ENCODE assay signal across 21 cellular contexts in genomic region chr1:6243053-6243834, GRCh38. TPM values are rescaled to one million over a fixed set of nuclear protein-coding genes. Genes with fewer than 3 reads are reported as not detected.
"Had no signal": no experiment of that assay in that cellular context is flagged by ENCODE, and none has a peak within 500 bp of the region (broad histone marks: within the 10 kb centered on the region; RNA-seq: fewer than 3 reads in every experiment).

No MANE protein-coding gene starts in this region.

- H3K36me3 ChIP-seq: gastrocnemius medialis, heart left ventricle, right lobe of liver, tibial nerve had no signal

- DNase-seq: activated B cell treated with CpG ODN at 0.5 μM for 24 hours; activated CD4-positive, alpha-beta T cell treated with anti-CD3 and anti-CD28 coated beads, Interleukin-2, amount 10 ng/mL, durations not matched to agents 24 days and 14 days; activated naive CD4-positive, alpha-beta T cell; activated naive CD8-positive, alpha-beta T cell treated with anti-CD3 and anti-CD28 coated beads, Interleukin-2, amount 10 ng/mL, durations not matched to agents 7 days and 5 days; erythroblast; gastrocnemius medialis; heart left ventricle; left ventricle myocardium superior; mesendoderm; natural killer cell; stimulated activated CD4-positive, alpha-beta T cell treated with anti-CD3 and anti-CD28 coated beads, Interleukin-4, amount 100 ng/mL, for 4 hours; stimulated activated CD8-positive, alpha-beta memory T cell treated with anti-CD3 and anti-CD28 coated beads, Interleukin-4, amount 100 ng/mL, for 48 hours; stimulated activated naive CD4-positive, alpha-beta T cell treated with Interleukin-2 at 50 U/mL for 16 hours; T-helper 2 cell had no signal

- H3K4me3 Mint-ChIP-seq: activated B cell treated with CpG ODN at 0.5 μM for 24 hours; activated CD4-positive, alpha-beta T cell treated with anti-CD3 and anti-CD28 coated beads, Interleukin-2, amount 10 ng/mL, durations not matched to agents 24 days and 14 days; activated naive CD8-positive, alpha-beta T cell treated with anti-CD3 and anti-CD28 coated beads, Interleukin-2, amount 10 ng/mL, durations not matched to agents 7 days and 5 days; dendritic cell treated with granulocyte-macrophage colony-stimulating factor and Interleukin-4, amounts not matched to agents 40 ng/mL and 50 ng/mL, for 4 days; natural killer cell had no signal

- H3K36me3 Mint-ChIP-seq: activated naive CD8-positive, alpha-beta T cell treated with anti-CD3 and anti-CD28 coated beads, Interleukin-2, amount 10 ng/mL, durations not matched to agents 7 days and 5 days; natural killer cell had no signal

- ATAC-seq: gastrocnemius medialis, heart left ventricle, left ventricle myocardium superior, natural killer cell, psoas muscle, right lobe of liver had no signal

- H3K27ac ChIP-seq: gastrocnemius medialis, heart left ventricle, psoas muscle, right lobe of liver, tibial nerve had no signal

- H3K4me3 ChIP-seq: gastrocnemius medialis, psoas muscle, right lobe of liver had no signal

- H3K27ac Mint-ChIP-seq: activated B cell treated with CpG ODN at 0.5 μM for 24 hours; activated CD4-positive, alpha-beta T cell treated with anti-CD3 and anti-CD28 coated beads, Interleukin-2, amount 10 ng/mL, durations not matched to agents 24 days and 14 days; activated naive CD8-positive, alpha-beta T cell treated with anti-CD3 and anti-CD28 coated beads, Interleukin-2, amount 10 ng/mL, durations not matched to agents 7 days and 5 days; dendritic cell treated with granulocyte-macrophage colony-stimulating factor and Interleukin-4, amounts not matched to agents 40 ng/mL and 50 ng/mL, for 4 days; natural killer cell had no signal

- H3K9me3 ChIP-seq: gastrocnemius medialis, heart left ventricle, psoas muscle, right lobe of liver, tibial nerve had no signal

- H3K9me3 Mint-ChIP-seq: activated B cell treated with CpG ODN at 0.5 μM for 24 hours; activated CD4-positive, alpha-beta T cell treated with anti-CD3 and anti-CD28 coated beads, Interleukin-2, amount 10 ng/mL, durations not matched to agents 24 days and 14 days; activated naive CD8-positive, alpha-beta T cell treated with anti-CD3 and anti-CD28 coated beads, Interleukin-2, amount 10 ng/mL, durations not matched to agents 7 days and 5 days; dendritic cell treated with granulocyte-macrophage colony-stimulating factor and Interleukin-4, amounts not matched to agents 40 ng/mL and 50 ng/mL, for 4 days; natural killer cell had no signal

RNA-seq across cellular contexts. Expression of gene HES3, which starts 0.7 kb away (rescaled TPM):
- total RNA-seq: activated B cell treated with CpG ODN at 0.5 μM for 24 hours; activated CD4-positive, alpha-beta T cell treated with anti-CD3 and anti-CD28 coated beads, Interleukin-2, amount 10 ng/mL, durations not matched to agents 24 days and 14 days; activated naive CD8-positive, alpha-beta T cell treated with anti-CD3 and anti-CD28 coated beads, Interleukin-2, amount 10 ng/mL, durations not matched to agents 7 days and 5 days; gastrocnemius medialis; heart left ventricle; kidney epithelial cell; left ventricle myocardium superior; natural killer cell; omental fat pad; psoas muscle; right lobe of liver; smooth muscle cell; tibial nerve had no signal
- polyA plus RNA-seq: heart left ventricle, psoas muscle, smooth muscle cell had no signal
